ENCODE assay signal across 3 cellular contexts in the genomic region with DNA sequence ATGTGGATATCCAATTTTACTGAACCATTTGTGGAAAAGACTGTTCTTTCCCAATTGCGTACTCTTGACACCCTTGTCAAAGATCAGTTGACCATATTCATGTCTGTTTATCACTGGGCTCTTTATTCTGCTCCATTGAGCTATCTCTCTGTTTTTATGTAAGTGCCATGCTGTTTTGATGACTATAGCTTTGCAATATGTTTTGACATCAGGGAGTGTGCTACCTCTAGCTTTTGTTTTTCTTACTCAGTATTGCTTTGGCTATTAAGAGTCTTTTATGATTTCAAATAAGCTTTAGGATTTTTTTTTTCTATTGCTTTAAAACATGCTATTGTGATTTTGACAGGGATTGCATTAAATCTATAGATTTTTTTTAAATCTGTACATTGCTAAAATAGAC.
TF ChIP-seq lines count a peak whose summit lies in the region.

No MANE protein-coding gene starts in this region.

TF ChIP-seq in HEK293, 187 proteins besides CTCF, POLR2A, EP300 and RAD21 (continued from another document):
- no peak for TF ChIP-seq HOXD13 (CRISPR knock-in tag; IDR thresholded peaks at IDR 0.05; ENCODE audit: borderline replicate concordance)
- no peak for TF ChIP-seq EGR2 (tag by site-specific recombination; IDR thresholded peaks at IDR 0.05; ENCODE audit: low read depth)
- no peak for TF ChIP-seq ZNF112 (tag by site-specific recombination; IDR thresholded peaks at IDR 0.05)
TF ChIP-seq in HEK293: peak in this region for 1.

TF ChIP-seq in WTC11, 78 proteins besides CTCF, POLR2A, EP300 and RAD21 (continued from another document):
- TF ChIP-seq ZBTB21 (CRISPR knock-in tag; IDR thresholded peaks at IDR 0.05; ENCODE audit: borderline replicate concordance) (no peak), HMGA2 (CRISPR knock-in tag; IDR thresholded peaks at IDR 0.05) (no peak), E2F4 (CRISPR knock-in tag; IDR thresholded peaks at IDR 0.05; ENCODE audit: borderline replicate concordance, low read depth) (no peak), PREB (CRISPR knock-in tag; IDR thresholded peaks at IDR 0.05; ENCODE audit: borderline replicate concordance) (no peak), SOX15 (CRISPR knock-in tag; IDR thresholded peaks at IDR 0.05) (no peak), CDX4 (CRISPR knock-in tag; IDR thresholded peaks at IDR 0.05; ENCODE audit: borderline replicate concordance) (no peak), GTF2I (CRISPR knock-in tag; conservative IDR thresholded peaks at IDR 0.05) (peak; percentile 75), ZNF281 (CRISPR knock-in tag; IDR thresholded peaks at IDR 0.05) (no peak)

TF ChIP-seq in H1, 55 proteins besides CTCF, POLR2A, EP300 and RAD21 (continued from another document):
- TF ChIP-seq, protein P1, sequence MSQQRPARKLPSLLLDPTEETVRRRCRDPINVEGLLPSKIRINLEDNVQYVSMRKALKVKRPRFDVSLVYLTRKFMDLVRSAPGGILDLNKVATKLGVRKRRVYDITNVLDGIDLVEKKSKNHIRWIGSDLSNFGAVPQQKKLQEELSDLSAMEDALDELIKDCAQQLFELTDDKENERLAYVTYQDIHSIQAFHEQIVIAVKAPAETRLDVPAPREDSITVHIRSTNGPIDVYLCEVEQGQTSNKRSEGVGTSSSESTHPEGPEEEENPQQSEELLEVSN (IDR thresholded peaks at IDR 0.05), result no peak
- TF ChIP-seq TAF1 (IDR thresholded peaks at IDR 0.05; ENCODE audit: low read depth, low read length), result no peak
- TF ChIP-seq KDM1A (IDR thresholded peaks at IDR 0.05; ENCODE audit: borderline replicate concordance, low read length), result peak; percentile 76; the same call in 1 of the 2 replicates
- TF ChIP-seq RXRA (IDR thresholded peaks at IDR 0.05; ENCODE audit: insufficient read depth, low read depth, low read length), result no peak
